In the genomic region with DNA sequence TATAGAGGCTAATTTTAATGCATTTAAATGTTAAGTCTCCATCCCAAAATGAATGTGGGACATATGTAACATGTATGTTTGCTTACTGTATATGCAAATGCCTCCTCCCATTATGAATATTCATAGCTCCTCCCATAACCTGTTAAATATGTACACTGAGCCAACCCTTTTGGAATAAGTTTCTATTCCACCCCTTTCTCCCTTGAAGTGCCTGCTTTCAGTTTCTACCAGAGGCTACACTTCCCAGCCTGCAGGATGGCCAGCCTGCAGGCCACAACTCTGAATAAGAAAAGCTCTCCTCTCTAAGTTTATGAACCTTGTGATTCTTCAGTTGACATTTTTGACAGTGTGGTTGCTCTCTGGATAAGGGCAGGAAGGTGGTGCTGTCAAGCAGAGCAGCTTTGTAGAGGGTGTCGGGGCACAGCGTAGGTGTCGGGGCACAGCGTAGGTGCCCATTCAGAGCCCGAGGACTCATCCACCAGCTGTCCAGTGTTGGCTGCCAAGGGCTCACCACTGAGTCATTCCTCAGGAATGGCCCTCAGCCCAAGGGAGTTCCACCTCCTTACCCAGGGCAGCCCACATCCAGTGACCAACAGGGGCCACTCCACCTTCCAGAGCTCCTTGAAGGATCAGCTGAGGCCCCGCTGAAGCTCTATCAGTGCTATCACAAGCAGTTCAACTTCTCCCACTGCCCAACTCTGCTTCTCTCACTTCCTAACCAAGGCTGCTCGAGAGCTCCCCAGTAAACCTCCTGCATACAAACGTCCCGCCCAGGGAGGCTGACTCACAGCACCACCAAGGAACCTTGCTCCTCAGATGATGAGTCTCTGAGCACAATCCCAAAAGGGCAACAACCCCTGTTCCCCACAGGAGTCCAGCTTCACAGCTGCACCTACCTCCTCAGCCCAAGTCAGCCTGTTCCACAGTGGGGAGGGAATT, we compare ENCODE assay signal across 10 cellular contexts. TPM values are rescaled to one million over a fixed set of nuclear protein-coding genes. Genes with fewer than 3 reads are reported as not detected.
DNase-seq lines count a peak whose midpoint lies in the region; ATAC-seq and TF ChIP-seq lines count a peak whose summit lies in the region.
"Had no signal": no experiment of that assay in that cellular context is flagged by ENCODE, and none has a peak within 500 bp of the region (broad histone marks: within the 10 kb centered on the region; RNA-seq: fewer than 3 reads in every experiment).

No MANE protein-coding gene starts in this region.

- no peak for TF ChIP-seq CTCF in prostate gland (IDR thresholded peaks at IDR 0.05)

- no peak overlapping the region for H3K4me3 ChIP-seq in SJCRH30
- H3K4me3 ChIP-seq in skeletal muscle satellite cell (ENCODE audit: low read length), result peak overlapping the region; percentile 51
- no peak overlapping the region for H3K4me3 ChIP-seq in prostate gland

- 66% methylated on average over 9 of the region's 9 CpGs for WGBS in prostate gland

- TF ChIP-seq POLR2A in prostate gland (IDR thresholded peaks at IDR 0.05), result no peak

- H3K36me3 ChIP-seq in SJCRH30 (no peaks in the 10 kb centered on the region), skeletal muscle satellite cell (ENCODE audit: insufficient read depth, low read length) (no peaks in the 10 kb centered on the region), prostate gland (no peaks in the 10 kb centered on the region)

- peak overlapping the region; percentile 20 for H3K9ac ChIP-seq in skeletal muscle satellite cell (ENCODE audit: low read depth, low read length)
- H3K9ac ChIP-seq: KMS-11 had no signal

- intact Hi-C loops in prostate gland (cut with DNase I), result no loop called here

- H3K4me1 ChIP-seq in SJCRH30 (peaks cover 16% of the 10 kb centered on the region), skeletal muscle satellite cell (ENCODE audit: control insufficient read depth, insufficient read depth, low read length) (peaks cover 56% of the 10 kb centered on the region), prostate gland (replicated peaks) (no peaks in the 10 kb centered on the region)

- ATAC-seq in HG03039 (IDR thresholded peaks at IDR 0.05; ENCODE audit: unreplicated experiment), result no peak
- ATAC-seq: activated CD8-positive, alpha-beta T cell treated with anti-CD3 and anti-CD28 coated beads, Interleukin-2, amount 10 ng/mL, durations not matched to agents 7 days and 5 days had no signal

- H3K4me2 ChIP-seq in skeletal muscle satellite cell (ENCODE audit: low read length), result peak overlapping the region; percentile 70
- H3K4me2 ChIP-seq: KMS-11 had no signal

- H3K27ac ChIP-seq in SJCRH30, result no peak overlapping the region
- no peak overlapping the region for H3K27ac ChIP-seq in prostate gland
- H3K27ac ChIP-seq: KMS-11 had no signal

- no peaks in the 10 kb centered on the region for H3K9me3 ChIP-seq in SJCRH30 (replicated peaks)
- H3K9me3 ChIP-seq in skeletal muscle satellite cell (replicated peaks; ENCODE audit: low read length), result no peaks in the 10 kb centered on the region
- H3K9me3 ChIP-seq in prostate gland, result no peaks in the 10 kb centered on the region

- H3K27me3 ChIP-seq in SJCRH30 (peaks cover 7% of the 10 kb centered on the region; the same call in 1 of the 2 replicates), skeletal muscle satellite cell (ENCODE audit: control insufficient read depth, insufficient read depth, low read length) (no peaks in the 10 kb centered on the region), prostate gland (replicated peaks; ENCODE audit: insufficient read depth) (no peaks in the 10 kb centered on the region)

- DNase-seq in H4 (ENCODE audit: low spot score) (peak; percentile 92), SJCRH30 (peak; percentile 62), fibroblast of the conjunctiva (ENCODE audit: low read depth) (peak; percentile 55), NCI-H1092 treated with DMSO at 0.1 percent for 48 hours (lab: John Stamatoyannopoulos, UW) (no peak), NCI-H748 treated with DMSO at 0.1 percent for 48 hours (lab: John Stamatoyannopoulos, UW) (no peak), prostate gland (ENCODE audit: low spot score) (no peak)
- DNase-seq: activated CD8-positive, alpha-beta T cell treated with anti-CD3 and anti-CD28 coated beads, Interleukin-2, amount 10 ng/mL, durations not matched to agents 7 days and 5 days had no signal

RNA-seq across cellular contexts. Expression of gene VWF, which starts 31.4 kb away (rescaled TPM):
- total RNA-seq in H4 (2014; rRNA removed; shearing (Covaris generic)), result 0.08 and 0.23 TPM in 2 replicates
- total RNA-seq in SJCRH30 (2014; rRNA removed; shearing (Covaris generic)), result 0.35 and 0.73 TPM in 2 replicates
- 0.22 and 0.25 TPM in 2 replicates for total RNA-seq in skeletal muscle satellite cell (2012; rRNA removed)
- total RNA-seq in prostate gland, result 100 to 1,000 TPM in 1 of 2 donors, 10 to 100 TPM in 1; 55.0 to 193 TPM
- total RNA-seq: activated CD8-positive, alpha-beta T cell treated with anti-CD3 and anti-CD28 coated beads, Interleukin-2, amount 10 ng/mL, durations not matched to agents 7 days and 5 days had no signal

Comparison
In these comparisons a context has a peak if more than half of its experiments do, and no peak if none do; other contexts are left out.
1. DNase-seq: peak in H4 (single experiment), SJCRH30 (2 of 2) and fibroblast of the conjunctiva (single experiment); none in NCI-H1092 treated with DMSO at 0.1 percent for 48 hours (single experiment), NCI-H748 treated with DMSO at 0.1 percent for 48 hours (single experiment) and prostate gland (single experiment).
2. RNA of gene VWF, which starts 31.4 kb away (total RNA-seq): 55.0 to 193 TPM in prostate gland; 0.35 to 0.73 TPM in SJCRH30 and 0.08 to 0.23 TPM in H4; every median in the first group is over 10 times any median in the second.